20 cellular contexts compared by ENCODE assay signal in genomic region chr11:15519124-15519791, GRCh38.
DNase-seq lines count a peak whose midpoint lies in the region; ATAC-seq and TF ChIP-seq lines count a peak whose summit lies in the region.
"Had no signal": no experiment of that assay in that cellular context is flagged by ENCODE, and none has a peak within 500 bp of the region (broad histone marks: within the 10 kb centered on the region; RNA-seq: fewer than 3 reads in every experiment).

No MANE protein-coding gene starts in this region.

- peaks cover 12% of the 10 kb centered on the region for H3K4me1 Mint-ChIP-seq in WTC11
- H3K4me1 Mint-ChIP-seq: memory B cell, natural killer cell had no signal

- H3K36me3 Mint-ChIP-seq in WTC11: peaks cover 7% of the 10 kb centered on the region
- H3K36me3 Mint-ChIP-seq: memory B cell had no signal

- H3K4me3 Mint-ChIP-seq in WTC11: no peak overlapping the region
- H3K4me3 Mint-ChIP-seq: activated naive CD4-positive, alpha-beta T cell treated with anti-CD3 and anti-CD28 coated beads for 36 hours; memory B cell; natural killer cell had no signal

- ATAC-seq in GM18519 (IDR thresholded peaks at IDR 0.05; ENCODE audit: low FRiP score, unreplicated experiment): peak; percentile 78
- ATAC-seq in GM21619 (IDR thresholded peaks at IDR 0.05; ENCODE audit: unreplicated experiment): peak; percentile 60
- peak; percentile 78 for ATAC-seq in HG03378 (IDR thresholded peaks at IDR 0.05; ENCODE audit: unreplicated experiment)
- peak; percentile 63 for ATAC-seq in WTC11
- no peak for ATAC-seq in GM18907 (IDR thresholded peaks at IDR 0.05; ENCODE audit: unreplicated experiment)
- ATAC-seq: natural killer cell had no signal

- POLR2A ChIA-PET in WTC11 (lab: Charles Lee): no interaction called here

- H3K27ac Mint-ChIP-seq in WTC11: no peak overlapping the region
- H3K27ac Mint-ChIP-seq: activated naive CD4-positive, alpha-beta T cell treated with anti-CD3 and anti-CD28 coated beads for 36 hours; memory B cell; natural killer cell; progenitor cell of endocrine pancreas had no signal

- DNase-seq in WTC11 (ENCODE audit: low spot score) (no peak), AG20443 (ENCODE audit: low spot score) (no peak), NCI-H1105 treated with DMSO at 0.1 percent for 48 hours (lab: John Stamatoyannopoulos, UW) (no peak)
- no peak for DNase-seq in activated CD4-positive, CD25-positive, alpha-beta regulatory T cell treated with anti-CD3 and anti-CD28 coated beads, Interleukin-2, amount 50 U/mL, for 72 hours
- DNase-seq: activated CD4-positive, alpha-beta T cell treated with anti-CD3 and anti-CD28 coated beads, Interleukin-2, amount 50 U/mL, for 1 hour; activated naive CD4-positive, alpha-beta T cell treated with anti-CD3 and anti-CD28 coated beads for 36 hours; activated T-cell treated with anti-CD3 and anti-CD28 coated beads for 4 hours; GM23248; islet precursor cell; natural killer cell; NCI-H1930; NCI-H510A; SJCRH30; T-helper 9 cell had no signal

- H3K9me3 Mint-ChIP-seq in WTC11: peaks cover 23% of the 10 kb centered on the region

- no peaks in the 10 kb centered on the region; the same call in 1 of the 2 replicates for H3K27me3 Mint-ChIP-seq in WTC11 (ENCODE audit: low read depth)
- H3K27me3 Mint-ChIP-seq: progenitor cell of endocrine pancreas had no signal

- CTCF ChIA-PET in WTC11 (lab: Charles Lee): no interaction called here

- TF ChIP-seq CTCF in WTC11 (IDR thresholded peaks at IDR 0.05): no peak

TF ChIP-seq in WTC11, 78 proteins besides CTCF, POLR2A, EP300 and RAD21:
- TF ChIP-seq ZNF121 (CRISPR knock-in tag; IDR thresholded peaks at IDR 0.05): no peak
- TF ChIP-seq CDX4 (CRISPR knock-in tag; IDR thresholded peaks at IDR 0.05; ENCODE audit: borderline replicate concordance): no peak
- TF ChIP-seq ZNF232 (CRISPR knock-in tag; IDR thresholded peaks at IDR 0.05): no peak
- no peak for TF ChIP-seq RELA (CRISPR knock-in tag; IDR thresholded peaks at IDR 0.05; ENCODE audit: borderline replicate concordance)
- no peak for TF ChIP-seq SP1 (CRISPR knock-in tag; conservative IDR thresholded peaks at IDR 0.05)
- no peak for TF ChIP-seq USF2 (CRISPR knock-in tag; IDR thresholded peaks at IDR 0.05)
- no peak for TF ChIP-seq GRHL2 (CRISPR knock-in tag; IDR thresholded peaks at IDR 0.05; ENCODE audit: insufficient replicate concordance, severe bottlenecking)
- TF ChIP-seq ZNF263 (CRISPR knock-in tag; IDR thresholded peaks at IDR 0.05; ENCODE audit: low read depth): no peak
- TF ChIP-seq FOXP4 (CRISPR knock-in tag; IDR thresholded peaks at IDR 0.05): no peak
- TF ChIP-seq MLX (CRISPR knock-in tag; IDR thresholded peaks at IDR 0.05): no peak
- no peak for TF ChIP-seq GTF2I (CRISPR knock-in tag; conservative IDR thresholded peaks at IDR 0.05)
- no peak for TF ChIP-seq NFE2L1 (CRISPR knock-in tag; IDR thresholded peaks at IDR 0.05)
- no peak for TF ChIP-seq FOXJ3 (CRISPR knock-in tag; IDR thresholded peaks at IDR 0.05; ENCODE audit: borderline replicate concordance)
- TF ChIP-seq ESRRA (CRISPR knock-in tag; IDR thresholded peaks at IDR 0.05; ENCODE audit: borderline replicate concordance): no peak
- TF ChIP-seq ERG (CRISPR knock-in tag; IDR thresholded peaks at IDR 0.05): no peak
